ENCODE assay signal across 8 cellular contexts in genomic region chr12:26113853-26114719, GRCh38. TPM values are rescaled to one million over a fixed set of nuclear protein-coding genes. Genes with fewer than 3 reads are reported as not detected.
A peak's percentile ranks its signal among the peaks of the same experiment; 100 is the strongest.
DNase-seq lines count a peak whose midpoint lies in the region; ATAC-seq and TF ChIP-seq lines count a peak whose summit lies in the region.

No MANE protein-coding gene starts in this region.

- peak overlapping the region; percentile 59 to 62 for H3K4me3 ChIP-seq in neutrophil (ENCODE audit: low read depth in 1 of 2, low read length in 1 of 2)

- peak; percentile 60 for DNase-seq in DMS114 treated with DMSO at 0.1 percent for 48 hours (lab: John Stamatoyannopoulos, UW; ENCODE audit: unreplicated experiment)
- peak; percentile 83 for DNase-seq in HT1080 (ENCODE audit: low read depth)
- DNase-seq in SHP77 (lab: John Stamatoyannopoulos, UW), result peak; percentile 75 to 87
- DNase-seq in activated naive CD4-positive, alpha-beta T cell treated with anti-CD3 and anti-CD28 coated beads, Interleukin-2, amount 10 ng/mL, durations not matched to agents 7 days and 5 days, result peak; percentile 77
- peak; percentile 91 for DNase-seq in germinal center (ENCODE audit: low spot score)
- DNase-seq in substantia nigra (lab: John Stamatoyannopoulos, UW), result peak; percentile 44 to 95 (median 88)

- H3K4me3 Mint-ChIP-seq in activated naive CD4-positive, alpha-beta T cell treated with anti-CD3 and anti-CD28 coated beads, Interleukin-2, amount 10 ng/mL, durations not matched to agents 7 days and 5 days, result peak overlapping the region; percentile 64

- peaks cover 74% of the 10 kb centered on the region for H3K27me3 ChIP-seq in neutrophil

- no peak overlapping the region for H3K27ac Mint-ChIP-seq in activated naive CD4-positive, alpha-beta T cell treated with anti-CD3 and anti-CD28 coated beads, Interleukin-2, amount 10 ng/mL, durations not matched to agents 7 days and 5 days

- peak; percentile 74 for ATAC-seq in GM21360 (IDR thresholded peaks at IDR 0.05; ENCODE audit: unreplicated experiment)

- peaks cover 12 to 16% of the 10 kb centered on the region in 2 experiments for H3K4me1 ChIP-seq in neutrophil (ENCODE audit: control insufficient read depth in 1 of 2, insufficient read depth in 1 of 2, low read depth in 1 of 2, low read length in 1 of 2)

- H3K9me3 Mint-ChIP-seq in activated naive CD4-positive, alpha-beta T cell treated with anti-CD3 and anti-CD28 coated beads, Interleukin-2, amount 10 ng/mL, durations not matched to agents 7 days and 5 days, result no peaks in the 10 kb centered on the region

- H3K27ac ChIP-seq in neutrophil, result no peak overlapping the region
- peak overlapping the region; percentile 98 for H3K27ac ChIP-seq in substantia nigra (ENCODE audit: low read depth, low read length, poor library complexity, severe bottlenecking)

- no peak for TF ChIP-seq CTCF in neutrophil (IDR thresholded peaks at IDR 0.05)

- H3K9me3 ChIP-seq in neutrophil, result no peaks in the 10 kb centered on the region

- H3K27me3 Mint-ChIP-seq in activated naive CD4-positive, alpha-beta T cell treated with anti-CD3 and anti-CD28 coated beads, Interleukin-2, amount 10 ng/mL, durations not matched to agents 7 days and 5 days, result peaks cover 72% of the 10 kb centered on the region

- no peaks in the 10 kb centered on the region for H3K36me3 ChIP-seq in neutrophil

- peaks cover 7% of the 10 kb centered on the region for H3K4me1 Mint-ChIP-seq in activated naive CD4-positive, alpha-beta T cell treated with anti-CD3 and anti-CD28 coated beads, Interleukin-2, amount 10 ng/mL, durations not matched to agents 7 days and 5 days

- H3K36me3 Mint-ChIP-seq in activated naive CD4-positive, alpha-beta T cell treated with anti-CD3 and anti-CD28 coated beads, Interleukin-2, amount 10 ng/mL, durations not matched to agents 7 days and 5 days, result no peaks in the 10 kb centered on the region

- CTCF ChIA-PET in activated naive CD4-positive, alpha-beta T cell treated with anti-CD3 and anti-CD28 coated beads, Interleukin-2, amount 10 ng/mL, durations not matched to agents 7 days and 5 days (lab: Charles Lee), result interaction anchor here (0.9 to 1.0 kb wide), 2 partner anchors 10 to 537 kb away, joined by 3 read pairs; no protein-coding TSS in a partner anchor

RNA-seq across cellular contexts. Expression of gene BHLHE41, which starts 10.8 kb away (rescaled TPM):
- 0.60 and 1.5 TPM in 2 replicates for total RNA-seq in HT1080 (2014; rRNA removed; shearing (Covaris generic))
- 5.1 and 5.5 TPM in 2 replicates for polyA plus RNA-seq in HT1080 (2015; cell fraction: cytosol; rRNA removed)
- polyA plus RNA-seq in HT1080 (2015; cell fraction: nucleus; rRNA removed), result 13.8 and 30.9 TPM in 2 replicates
